Comparison of ENCODE assay signal across 11 cellular contexts in genomic region chr17:76485569-76485968, GRCh38. TPM values are rescaled to one million over a fixed set of nuclear protein-coding genes. Genes with fewer than 3 reads are reported as not detected.
DNase-seq lines count a peak whose midpoint lies in the region; ATAC-seq and TF ChIP-seq lines count a peak whose summit lies in the region.
"Had no signal": no experiment of that assay in that cellular context is flagged by ENCODE, and none has a peak within 500 bp of the region (broad histone marks: within the 10 kb centered on the region; RNA-seq: fewer than 3 reads in every experiment).

No MANE protein-coding gene starts in this region.

- POLR2A ChIA-PET in activated B cell treated with CpG ODN at 0.5 μM for 24 hours (lab: Charles Lee) = interaction anchor here (0.6 to 24.4 kb wide), 3 partner anchors 13 to 295 kb away, joined by 3 to 769 read pairs (median 4); partner anchors contain the start of gene RHBDF2

- CTCF ChIA-PET in activated B cell treated with CpG ODN at 0.5 μM for 24 hours (lab: Charles Lee) = interaction anchor here (1.2 kb wide), 1 partner anchor 18 kb away, joined by 5 read pairs; the partner anchor contains the start of gene AANAT
- CTCF ChIA-PET in activated CD8-positive, alpha-beta memory T cell treated with anti-CD3 and anti-CD28 coated beads, Interleukin-2, amount 10 ng/mL, durations not matched to agents 7 days and 5 days (lab: Charles Lee) = interaction anchor here (1.4 to 1.5 kb wide), 2 partner anchors 18 kb away, joined by 4 read pairs; no protein-coding TSS in a partner anchor

- intact Hi-C loops in activated B cell treated with CpG ODN at 0.5 μM for 24 hours (cut with micrococcal nuclease) = no loop called here
- intact Hi-C loops in left colon (cut with DNase I, micrococcal nuclease) = no loop called here

- no peak for TF ChIP-seq CTCF in activated B cell treated with CpG ODN at 0.5 μM for 24 hours (IDR thresholded peaks at IDR 0.05)

- peaks cover 30% of the 10 kb centered on the region for H3K36me3 Mint-ChIP-seq in activated B cell treated with CpG ODN at 0.5 μM for 24 hours (ENCODE audit: low read depth)
- peaks cover 4% of the 10 kb centered on the region for H3K36me3 Mint-ChIP-seq in activated CD8-positive, alpha-beta memory T cell treated with anti-CD3 and anti-CD28 coated beads, Interleukin-2, amount 10 ng/mL, durations not matched to agents 7 days and 5 days

- H3K27me3 Mint-ChIP-seq in activated B cell treated with CpG ODN at 0.5 μM for 24 hours = no peaks in the 10 kb centered on the region
- no peaks in the 10 kb centered on the region for H3K27me3 Mint-ChIP-seq in activated CD8-positive, alpha-beta memory T cell treated with anti-CD3 and anti-CD28 coated beads, Interleukin-2, amount 10 ng/mL, durations not matched to agents 7 days and 5 days
- H3K27me3 Mint-ChIP-seq: activated naive CD8-positive, alpha-beta T cell treated with anti-CD3 and anti-CD28 coated beads, Interleukin-2, amount 10 ng/mL, durations not matched to agents 7 days and 5 days had no signal

- H3K27ac Mint-ChIP-seq in activated B cell treated with CpG ODN at 0.5 μM for 24 hours = peak overlapping the region; percentile 81
- H3K27ac Mint-ChIP-seq in activated CD8-positive, alpha-beta memory T cell treated with anti-CD3 and anti-CD28 coated beads, Interleukin-2, amount 10 ng/mL, durations not matched to agents 7 days and 5 days = no peak overlapping the region
- H3K27ac Mint-ChIP-seq: activated naive CD8-positive, alpha-beta T cell treated with anti-CD3 and anti-CD28 coated beads, Interleukin-2, amount 10 ng/mL, durations not matched to agents 7 days and 5 days had no signal

- DNase-seq in MV-4-11 (lab: John Stamatoyannopoulos, UW) (peak; percentile 53), activated B cell treated with CpG ODN at 0.5 μM for 24 hours (no peak), left lobe of liver (ENCODE audit: low spot score) (no peak), substantia nigra (lab: John Stamatoyannopoulos, UW) (peak in 26 of 49 donors; percentile 12 to 74 (median 41)), left colon (no peak)
- no peak for DNase-seq in activated CD8-positive, alpha-beta memory T cell treated with anti-CD3 and anti-CD28 coated beads, Interleukin-2, amount 10 ng/mL, durations not matched to agents 7 days and 5 days
- DNase-seq: activated naive CD8-positive, alpha-beta T cell treated with anti-CD3 and anti-CD28 coated beads, Interleukin-2, amount 10 ng/mL, durations not matched to agents 7 days and 5 days; kidney glomerular epithelial cell; NK-92 treated with Interleukin-12 subunit alpha and Interleukin-12 subunit beta, amount 100 ng/mL, for 24 hours had no signal

- ATAC-seq in activated B cell treated with CpG ODN at 0.5 μM for 24 hours (ENCODE audit: low read depth) (no peak), left lobe of liver (peak; percentile 46), GM21528 (IDR thresholded peaks at IDR 0.05; ENCODE audit: low FRiP score, unreplicated experiment) (no peak), left colon (no peak)
- no peak for ATAC-seq in activated CD8-positive, alpha-beta memory T cell treated with anti-CD3 and anti-CD28 coated beads, Interleukin-2, amount 10 ng/mL, durations not matched to agents 7 days and 5 days

- H3K4me3 Mint-ChIP-seq in activated B cell treated with CpG ODN at 0.5 μM for 24 hours = no peak overlapping the region
- no peak overlapping the region for H3K4me3 Mint-ChIP-seq in activated CD8-positive, alpha-beta memory T cell treated with anti-CD3 and anti-CD28 coated beads, Interleukin-2, amount 10 ng/mL, durations not matched to agents 7 days and 5 days
- H3K4me3 Mint-ChIP-seq: activated naive CD8-positive, alpha-beta T cell treated with anti-CD3 and anti-CD28 coated beads, Interleukin-2, amount 10 ng/mL, durations not matched to agents 7 days and 5 days had no signal

- peaks cover 83% of the 10 kb centered on the region for H3K4me1 Mint-ChIP-seq in activated B cell treated with CpG ODN at 0.5 μM for 24 hours
- H3K4me1 Mint-ChIP-seq in activated CD8-positive, alpha-beta memory T cell treated with anti-CD3 and anti-CD28 coated beads, Interleukin-2, amount 10 ng/mL, durations not matched to agents 7 days and 5 days = peaks cover 29% of the 10 kb centered on the region

- H3K9me3 Mint-ChIP-seq in activated B cell treated with CpG ODN at 0.5 μM for 24 hours = no peaks in the 10 kb centered on the region
- H3K9me3 Mint-ChIP-seq in activated CD8-positive, alpha-beta memory T cell treated with anti-CD3 and anti-CD28 coated beads, Interleukin-2, amount 10 ng/mL, durations not matched to agents 7 days and 5 days (ENCODE audit: low read depth) = no peaks in the 10 kb centered on the region
- H3K9me3 Mint-ChIP-seq: activated naive CD8-positive, alpha-beta T cell treated with anti-CD3 and anti-CD28 coated beads, Interleukin-2, amount 10 ng/mL, durations not matched to agents 7 days and 5 days had no signal

- H3K27ac ChIP-seq in substantia nigra (ENCODE audit: low read depth, low read length, poor library complexity, severe bottlenecking) = peak overlapping the region; percentile 59

RNA-seq across cellular contexts. Expression of gene RHBDF2, which starts 15.7 kb away (rescaled TPM):
- total RNA-seq in activated B cell treated with CpG ODN at 0.5 μM for 24 hours (150 and 189 TPM in 2 replicates), left lobe of liver (8.9 TPM), left colon (10 to 100 TPM; 11.6 to 12.8 TPM)
- total RNA-seq in activated CD8-positive, alpha-beta memory T cell treated with anti-CD3 and anti-CD28 coated beads, Interleukin-2, amount 10 ng/mL, durations not matched to agents 7 days and 5 days = 10 to 100 TPM; 29.6 to 42.1 TPM

RNA-seq across cellular contexts. Expression of gene AANAT, which starts 18.2 kb away (rescaled TPM):
- 0.55 TPM in 1 of 2 replicates, not detected in the other for total RNA-seq in activated B cell treated with CpG ODN at 0.5 μM for 24 hours
- total RNA-seq in left lobe of liver = not detected
- not detected for total RNA-seq in activated CD8-positive, alpha-beta memory T cell treated with anti-CD3 and anti-CD28 coated beads, Interleukin-2, amount 10 ng/mL, durations not matched to agents 7 days and 5 days
- total RNA-seq in left colon = not detected
- total RNA-seq: activated naive CD8-positive, alpha-beta T cell treated with anti-CD3 and anti-CD28 coated beads, Interleukin-2, amount 10 ng/mL, durations not matched to agents 7 days and 5 days; subcutaneous adipose tissue had no signal

RNA-seq across cellular contexts. Expression of gene UBE2O, which starts 32.6 kb away (rescaled TPM):
- 39.0 and 40.3 TPM in 2 replicates for total RNA-seq in activated B cell treated with CpG ODN at 0.5 μM for 24 hours
- 9.8 TPM for total RNA-seq in left lobe of liver
- 10 to 100 TPM; 30.2 to 34.7 TPM for total RNA-seq in activated CD8-positive, alpha-beta memory T cell treated with anti-CD3 and anti-CD28 coated beads, Interleukin-2, amount 10 ng/mL, durations not matched to agents 7 days and 5 days
- total RNA-seq in left colon = 10 to 100 TPM; 15.9 to 18.2 TPM

RNA-seq across cellular contexts. Expression of gene CYGB, which starts 51.9 kb away (rescaled TPM):
- total RNA-seq in activated B cell treated with CpG ODN at 0.5 μM for 24 hours (0.44 and 0.49 TPM in 2 replicates), left lobe of liver (5.0 TPM), left colon (10 to 100 TPM in 1 of 2 donors, 1 to 10 TPM in 1; 9.0 to 12.2 TPM)
- not detected for total RNA-seq in activated CD8-positive, alpha-beta memory T cell treated with anti-CD3 and anti-CD28 coated beads, Interleukin-2, amount 10 ng/mL, durations not matched to agents 7 days and 5 days

RNA-seq across cellular contexts. Expression of gene PRCD, which starts 54.3 kb away (rescaled TPM):
- total RNA-seq in activated B cell treated with CpG ODN at 0.5 μM for 24 hours (5.3 and 5.5 TPM in 2 replicates), left lobe of liver (0.15 TPM), left colon (1 to 10 TPM in 1 of 2 donors, under 1 TPM in 1; 0.92 to 2.3 TPM)
- not detected for total RNA-seq in activated CD8-positive, alpha-beta memory T cell treated with anti-CD3 and anti-CD28 coated beads, Interleukin-2, amount 10 ng/mL, durations not matched to agents 7 days and 5 days

Comparison
In these comparisons a context has a peak if more than half of its experiments do, and no peak if none do; other contexts are left out.
1. DNase-seq: peak in MV-4-11 (single experiment) and substantia nigra (26 of 49); none in activated B cell treated with CpG ODN at 0.5 μM for 24 hours (single experiment), left lobe of liver (single experiment), activated CD8-positive, alpha-beta memory T cell treated with anti-CD3 and anti-CD28 coated beads, Interleukin-2, amount 10 ng/mL, durations not matched to agents 7 days and 5 days (single experiment) and left colon (0 of 2).